ENCODE assay signal across 14 cellular contexts in genomic region chr21:17467392-17467791, GRCh38. TPM values are rescaled to one million over a fixed set of nuclear protein-coding genes. Genes with fewer than 3 reads are reported as not detected.
DNase-seq lines count a peak whose midpoint lies in the region; ATAC-seq, FAIRE-seq and TF ChIP-seq lines count a peak whose summit lies in the region.
"Had no signal": no experiment of that assay in that cellular context is flagged by ENCODE, and none has a peak within 500 bp of the region (broad histone marks: within the 10 kb centered on the region; RNA-seq: fewer than 3 reads in every experiment).

No MANE protein-coding gene starts in this region.

- no peak overlapping the region for H2AK5ac ChIP-seq in H1 (ENCODE audit: low read depth, low read length)

- CTCF ChIA-PET in H1 (lab: Charles Lee; ENCODE audit: partially characterized antibody) = interaction anchor here (0.6 to 1.2 kb wide), 3 partner anchors 21 to 168 kb away, joined by 3 to 4 read pairs (median 3); no protein-coding TSS in a partner anchor

- no peak overlapping the region for H2BK120ac ChIP-seq in H1 (replicated peaks; ENCODE audit: low read depth, low read length)

- WGBS in H1 (ENCODE audit: extremely low coverage in 1 of 2, insufficient coverage in 1 of 2, insufficient read length in 1 of 2, insufficient replicate concordance in 2 of 2, low coverage in 1 of 2, low lambda C conversion rate in 2 of 2, missing lambda C conversion rate in 1 of 2), 2 experiments = 13% methylated on average over 4 of the region's 4 CpGs; no CpG with 5 or more reads in 1 of the 2 experiments
- WGBS in liver = 9% methylated on average over 4 of the region's 4 CpGs
- WGBS in smooth muscle cell (ENCODE audit: low lambda C conversion rate) = 11% methylated on average over 4 of the region's 4 CpGs

- no peak overlapping the region for H2BK12ac ChIP-seq in H1 (ENCODE audit: low read depth, low read length)

- FAIRE-seq in H1 (lab: Jason Lieb, UNC) = no peak

- POLR2A ChIA-PET in H1 (lab: Charles Lee; ENCODE audit: partially characterized antibody) = no interaction called here

- no peak overlapping the region for H3K4ac ChIP-seq in H1 (replicated peaks; ENCODE audit: insufficient read length, low read depth, low read length)

- H3K23ac ChIP-seq in H1 (ENCODE audit: insufficient read length) = no peak overlapping the region

- no peak overlapping the region for H3K27ac ChIP-seq in OCI-LY1 (ENCODE audit: low read depth, low read length, poor library complexity, severe bottlenecking)
- no peak overlapping the region for H3K27ac ChIP-seq in H1 (ENCODE audit: low read depth, low read length)
- H3K27ac ChIP-seq in liver (ENCODE audit: low read depth in 1 of 2, low read length in 2 of 2) = peak overlapping the region; percentile 76 to 78
- peak overlapping the region; percentile 92 for H3K27ac ChIP-seq in smooth muscle cell (ENCODE audit: low read depth)
- H3K27ac ChIP-seq: gastrocnemius medialis had no signal

- no peak for ATAC-seq in HG03159 (IDR thresholded peaks at IDR 0.05; ENCODE audit: unreplicated experiment)
- ATAC-seq in stimulated activated naive CD8-positive, alpha-beta T cell treated with anti-CD3 and anti-CD28 coated beads, Interleukin-15, Interleukin-2, amounts not matched to agents 100 U/mL and 50 U/mL, for 24 hours = no peak
- ATAC-seq: gastrocnemius medialis had no signal

- H3K4me3 ChIP-seq in OCI-LY1 (ENCODE audit: low read depth, low read length, poor library complexity, severe bottlenecking) = no peak overlapping the region
- H3K4me3 ChIP-seq in H1 (ENCODE audit: extremely low read depth in 1 of 4, insufficient read depth in 2 of 4, low read depth in 3 of 4, low read length in 4 of 4) = peak overlapping the region; percentile 27 to 63 (median 30); a peak in 6 of 8 replicates
- peak overlapping the region; percentile 18 to 42 (median 23) for H3K4me3 ChIP-seq in liver (ENCODE audit: low read depth in 1 of 3, low read length in 3 of 3)
- H3K4me3 ChIP-seq in smooth muscle cell = peak overlapping the region; percentile 25

- H3K4me1 ChIP-seq in OCI-LY1 (ENCODE audit: insufficient read depth, low read length, severe bottlenecking) (no peaks in the 10 kb centered on the region), H1 (replicated peaks in 1 of 4; ENCODE audit: control insufficient read depth in 3 of 4, insufficient read depth in 4 of 4, low read length in 3 of 4) (peaks cover 0 to 3% (median 0%) of the 10 kb centered on the region in 4 experiments; a peak in 1 of 7 replicates), liver (ENCODE audit: control insufficient read depth in 4 of 4, insufficient read depth in 4 of 4, low read length in 3 of 4) (peaks cover 4 to 37% (median 13%) of the 10 kb centered on the region in 4 donors), smooth muscle cell (ENCODE audit: low read depth) (peaks cover 22% of the 10 kb centered on the region)

- H3K36me3 ChIP-seq in OCI-LY1 (ENCODE audit: insufficient read depth, low read length) (no peaks in the 10 kb centered on the region), H1 (ENCODE audit: control insufficient read depth in 2 of 4, insufficient read depth in 4 of 4, low read length in 3 of 4) (no peaks in the 10 kb centered on the region), liver (ENCODE audit: control insufficient read depth in 4 of 4, insufficient read depth in 3 of 4, low read depth in 1 of 4, low read length in 3 of 4) (no peaks in the 10 kb centered on the region), smooth muscle cell (ENCODE audit: low read depth) (no peaks in the 10 kb centered on the region)
- H3K36me3 ChIP-seq: gastrocnemius medialis had no signal

- H3K23me2 ChIP-seq in H1 (ENCODE audit: low read depth, low read length) = no peaks in the 10 kb centered on the region

- no peaks in the 10 kb centered on the region for H3F3A ChIP-seq in OCI-LY1 (ENCODE audit: insufficient read depth, low read length)
- peaks cover 19% of the 10 kb centered on the region for H3F3A ChIP-seq in smooth muscle cell (ENCODE audit: low read depth)

- no peaks in the 10 kb centered on the region for H3K9me2 ChIP-seq in OCI-LY1 (ENCODE audit: low read depth, low read length)

- TF ChIP-seq RAD21 in H1 (IDR thresholded peaks at IDR 0.05 in 1 of 2, conservative IDR thresholded peaks at IDR 0.05 in 1 of 2; ENCODE audit: low read depth in 2 of 2, low read length in 2 of 2) (no peak), liver (IDR thresholded peaks at IDR 0.05) (peak; percentile 9 to 21)

- TF ChIP-seq CTCF in OCI-LY1 (IDR thresholded peaks at IDR 0.05; ENCODE audit: low read length) (no peak), H1 (IDR thresholded peaks at IDR 0.05; ENCODE audit: control extremely low read depth in 1 of 3, insufficient read depth in 1 of 3, low read depth in 1 of 3, low read length in 3 of 3) (no peak), liver (IDR thresholded peaks at IDR 0.05; ENCODE audit: low read depth, low read length, missing input control) (no peak), smooth muscle cell (IDR thresholded peaks at IDR 0.05; ENCODE audit: borderline replicate concordance, insufficient read depth, poor library complexity, severe bottlenecking) (no peak)

- no peaks in the 10 kb centered on the region for H3K27me3 ChIP-seq in OCI-LY1 (ENCODE audit: insufficient read depth, low read length)
- H3K27me3 ChIP-seq in H1 (replicated peaks in 1 of 4; ENCODE audit: control insufficient read depth in 3 of 4, extremely low read depth in 1 of 4, insufficient read depth in 3 of 4, low read length in 3 of 4) = no peaks in the 10 kb centered on the region
- H3K27me3 ChIP-seq in liver (ENCODE audit: control insufficient read depth in 4 of 4, insufficient read depth in 4 of 4, low read length in 3 of 4) = no peaks in the 10 kb centered on the region
- no peaks in the 10 kb centered on the region for H3K27me3 ChIP-seq in smooth muscle cell (ENCODE audit: low read depth)
- H3K27me3 ChIP-seq: gastrocnemius medialis had no signal

- H4K5ac ChIP-seq in H1 (ENCODE audit: insufficient read length, low read depth, low read length) = peak overlapping the region; percentile 27

- H3K56ac ChIP-seq in H1 (replicated peaks; ENCODE audit: insufficient read length, low read depth, low read length) = no peak overlapping the region

- no peak overlapping the region for H2BK15ac ChIP-seq in H1 (ENCODE audit: low read length)

- H3K79me2 ChIP-seq in OCI-LY1 (ENCODE audit: insufficient read depth, low read length) (no peaks in the 10 kb centered on the region), H1 (ENCODE audit: control insufficient read depth in 1 of 2, insufficient read depth in 2 of 2, low read length in 2 of 2) (no peaks in the 10 kb centered on the region), smooth muscle cell (ENCODE audit: low read depth) (no peaks in the 10 kb centered on the region)

- H4K91ac ChIP-seq in H1 (replicated peaks; ENCODE audit: insufficient read length, low read length) = no peak overlapping the region

- H2AFZ ChIP-seq in OCI-LY1 (ENCODE audit: low read length) (no peak overlapping the region), H1 (ENCODE audit: low read length) (peak overlapping the region; percentile 84; the same call in 1 of the 2 replicates), smooth muscle cell (ENCODE audit: low read depth) (peak overlapping the region; percentile 29)

- no peak overlapping the region for H3K18ac ChIP-seq in H1 (ENCODE audit: extremely low read depth, low read length)

- H3K14ac ChIP-seq in H1 (ENCODE audit: insufficient read length) = no peak overlapping the region

- no peak for TF ChIP-seq POLR2A in H1 (IDR thresholded peaks at IDR 0.05; ENCODE audit: control extremely low read depth in 1 of 2, low read depth in 2 of 2, low read length in 2 of 2)

- TF ChIP-seq EP300 in H1 (IDR thresholded peaks at IDR 0.05; ENCODE audit: borderline replicate concordance in 1 of 2, low read depth in 2 of 2, low read length in 2 of 2) = no peak

- no peak overlapping the region for H2BK20ac ChIP-seq in H1 (ENCODE audit: low read length)

- H3K4me2 ChIP-seq in OCI-LY1 (ENCODE audit: low read length) (0 out of 2 replicates have a peak overlapping the region, but pooled peaks have one; percentile 11), H1 (ENCODE audit: insufficient read depth in 1 of 2, low read depth in 2 of 2, low read length in 2 of 2) (peak overlapping the region; percentile 34 to 62; a peak in 3 of 4 replicates), smooth muscle cell (peak overlapping the region; percentile 71)

- H3K79me1 ChIP-seq in H1 (ENCODE audit: low read depth, low read length) = no peaks in the 10 kb centered on the region

- H3K9ac ChIP-seq in OCI-LY1 (ENCODE audit: low read length) = no peak overlapping the region
- H3K9ac ChIP-seq in H1 (replicated peaks in 1 of 4; ENCODE audit: extremely low read depth in 1 of 4, low read depth in 3 of 4, low read length in 3 of 4) = no peak overlapping the region
- peak overlapping the region in 1 of 2 donors; percentile 90 for H3K9ac ChIP-seq in liver (ENCODE audit: low read depth in 1 of 2, low read length in 2 of 2)
- H3K9ac ChIP-seq in smooth muscle cell (ENCODE audit: low read depth) = peak overlapping the region; percentile 22

- no peak overlapping the region for H4K8ac ChIP-seq in H1 (ENCODE audit: extremely low read depth, insufficient read depth, low read length)

- no peak overlapping the region for H2BK5ac ChIP-seq in H1 (ENCODE audit: low read depth, low read length)

- DNase-seq in H1 (ENCODE audit: low read depth in 1 of 2, low spot score in 2 of 2) (no peak), smooth muscle cell (lab: John Stamatoyannopoulos, UW; ENCODE audit: unreplicated experiment) (no peak), AG08396 (ENCODE audit: low spot score) (no peak)
- DNase-seq in stimulated activated naive CD8-positive, alpha-beta T cell treated with anti-CD3 and anti-CD28 coated beads, Interleukin-15, Interleukin-2, amounts not matched to agents 100 U/mL and 50 U/mL, for 24 hours = no peak
- DNase-seq: activated T-cell treated with anti-CD3 and anti-CD28 coated beads, Interleukin-2, amount 50 U/mL, for 1 hour; CD4-positive, alpha-beta memory T cell; gastrocnemius medialis; NCI-H446; SHP77; stimulated activated CD4-positive, alpha-beta T cell treated with anti-CD3 and anti-CD28 coated beads, Interleukin-12 subunit alpha, Interleukin-12 subunit beta, amount 100 ng/mL, for 4 hours had no signal

- no peaks in the 10 kb centered on the region for H4K20me1 ChIP-seq in OCI-LY1 (ENCODE audit: insufficient read depth, low read length)
- H4K20me1 ChIP-seq in H1 (replicated peaks in 1 of 2; ENCODE audit: control insufficient read depth in 1 of 2, insufficient read depth in 2 of 2, low read length in 2 of 2) = no peaks in the 10 kb centered on the region
- H4K20me1 ChIP-seq in smooth muscle cell (ENCODE audit: low read depth) = no peaks in the 10 kb centered on the region

- H3K9me3 ChIP-seq in OCI-LY1 (ENCODE audit: low read length) (no peaks in the 10 kb centered on the region), H1 (ENCODE audit: insufficient read depth in 2 of 2, low read depth in 1 of 2, low read length in 1 of 2) (no peaks in the 10 kb centered on the region), liver (ENCODE audit: control insufficient read depth in 4 of 4, low read length in 3 of 4) (no peaks in the 10 kb centered on the region), smooth muscle cell (replicated peaks; ENCODE audit: low read depth) (no peaks in the 10 kb centered on the region)
- H3K9me3 ChIP-seq: gastrocnemius medialis had no signal

RNA-seq across cellular contexts. Expression of gene CXADR, which starts 45.5 kb away (rescaled TPM):
- total RNA-seq in H1 (2021; fragmentation: NEBNext Ultra II Directional; extraction: Animal tissue kit (Norgen Biotek cat#: 25700)) = 142 and 145 TPM in 2 replicates
- polyA plus RNA-seq in H1 (2011; rRNA removed) = 37.2 and 45.6 TPM in 2 replicates
- polyA plus RNA-seq in H1 (2011; cell fraction: cytosol; rRNA removed) = 52.6 TPM
- 29.0 TPM for polyA plus RNA-seq in H1 (2011; cell fraction: nucleus; rRNA removed)
- polyA plus RNA-seq in H1 (2012, experiment 1 of 2) = 48.0 to 68.5 TPM (median 61.5 TPM) in 4 replicates
- polyA plus RNA-seq in H1 (2012, experiment 2 of 2) = 4.4 TPM
- polyA plus RNA-seq in H1 (2013, experiment 1 of 2) = 156 TPM
- polyA plus RNA-seq in H1 (2013, experiment 2 of 2) = 189 TPM
- polyA minus RNA-seq in H1 (2011; rRNA and poly(A)+ RNA removed) = 200 and 260 TPM in 2 replicates
- polyA minus RNA-seq in H1 (2011; cell fraction: cytosol; rRNA and poly(A)+ RNA removed) = 126 TPM
- polyA minus RNA-seq in H1 (2011; cell fraction: nucleus; rRNA and poly(A)+ RNA removed) = 113 TPM
- total RNA-seq in liver = 10 to 100 TPM; 26.8 to 46.4 TPM
- 10 to 100 TPM in 1 of 2 donors, 1 to 10 TPM in 1; 8.5 to 26.3 TPM for polyA plus RNA-seq in liver
- 42.0 and 55.2 TPM in 2 replicates for total RNA-seq in smooth muscle cell
- 19.5 and 26.2 TPM in 2 replicates for polyA plus RNA-seq in smooth muscle cell
- total RNA-seq: LHCN-M2 had no signal

Comparison
In these comparisons a context has a peak if more than half of its experiments do, and no peak if none do; other contexts are left out.
1. H3K27ac ChIP-seq: peak in liver (2 of 2) and smooth muscle cell (single experiment); none in OCI-LY1 (single experiment) and H1 (single experiment).
2. H3K4me2 ChIP-seq: peak in every context shown above with its lines; median percentile 71 in smooth muscle cell; 48 in H1; 11 in OCI-LY1.